ENCODE assay signal across 17 cellular contexts in the genomic region with DNA sequence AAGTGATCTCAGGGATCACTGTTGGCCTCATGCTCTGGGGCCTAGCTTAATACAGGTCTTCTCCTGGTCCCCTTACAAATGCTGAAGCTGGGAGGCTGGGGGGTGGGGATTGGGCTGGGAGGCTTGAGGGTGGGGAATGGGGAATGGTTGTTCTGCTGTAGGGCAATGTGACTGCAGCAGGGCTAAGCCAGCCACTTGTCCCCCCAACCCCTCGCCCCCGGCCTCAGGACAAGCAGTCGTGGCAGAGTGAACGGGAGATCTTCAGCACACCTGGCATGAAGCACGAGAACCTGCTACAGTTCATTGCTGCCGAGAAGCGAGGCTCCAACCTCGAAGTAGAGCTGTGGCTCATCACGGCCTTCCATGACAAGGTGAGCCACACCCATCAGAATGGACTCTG.
"Had no signal": no experiment of that assay in that cellular context is flagged by ENCODE, and none has a peak within 500 bp of the region (broad histone marks: within the 10 kb centered on the region; RNA-seq: fewer than 3 reads in every experiment).

No MANE protein-coding gene starts in this region.

- H3K27ac Mint-ChIP-seq: stimulated activated naive CD8-positive, alpha-beta T cell treated with anti-CD3 and anti-CD28 coated beads, Interleukin-15, Interleukin-2, amounts not matched to agents 100 ng/mL and 50 ng/mL, for 24 hours had no signal

- DNase-seq: heart right ventricle; kidney glomerular epithelial cell; left cardiac atrium; left lung; lower lobe of right lung; mammary epithelial cell; mesenchymal stem cell; naive thymus-derived CD8-positive, alpha-beta T cell; right lobe of liver; stimulated activated CD4-positive, alpha-beta T cell treated with anti-CD3 and anti-CD28 coated beads, Interleukin-1b, Interleukin-23, amount 100 ng/mL, for 48 hours; stimulated activated CD4-positive, alpha-beta T cell treated with anti-CD3 and anti-CD28 coated beads, Interleukin-4, amount 100 ng/mL, for 1 hour; tibial artery; trophoblast cell; upper lobe of right lung had no signal

- H3K9me3 Mint-ChIP-seq: naive thymus-derived CD8-positive, alpha-beta T cell; nephron; neural crest cell; stimulated activated naive CD8-positive, alpha-beta T cell treated with anti-CD3 and anti-CD28 coated beads, Interleukin-15, Interleukin-2, amounts not matched to agents 100 ng/mL and 50 ng/mL, for 24 hours had no signal

- H3K4me3 Mint-ChIP-seq: naive thymus-derived CD8-positive, alpha-beta T cell; nephron; neural crest cell; stimulated activated naive CD8-positive, alpha-beta T cell treated with anti-CD3 and anti-CD28 coated beads, Interleukin-15, Interleukin-2, amounts not matched to agents 100 ng/mL and 50 ng/mL, for 24 hours had no signal

- H3K27me3 Mint-ChIP-seq: naive thymus-derived CD8-positive, alpha-beta T cell; stimulated activated naive CD8-positive, alpha-beta T cell treated with anti-CD3 and anti-CD28 coated beads, Interleukin-15, Interleukin-2, amounts not matched to agents 100 ng/mL and 50 ng/mL, for 24 hours had no signal
